9 cellular contexts compared by ENCODE assay signal in the genomic region with DNA sequence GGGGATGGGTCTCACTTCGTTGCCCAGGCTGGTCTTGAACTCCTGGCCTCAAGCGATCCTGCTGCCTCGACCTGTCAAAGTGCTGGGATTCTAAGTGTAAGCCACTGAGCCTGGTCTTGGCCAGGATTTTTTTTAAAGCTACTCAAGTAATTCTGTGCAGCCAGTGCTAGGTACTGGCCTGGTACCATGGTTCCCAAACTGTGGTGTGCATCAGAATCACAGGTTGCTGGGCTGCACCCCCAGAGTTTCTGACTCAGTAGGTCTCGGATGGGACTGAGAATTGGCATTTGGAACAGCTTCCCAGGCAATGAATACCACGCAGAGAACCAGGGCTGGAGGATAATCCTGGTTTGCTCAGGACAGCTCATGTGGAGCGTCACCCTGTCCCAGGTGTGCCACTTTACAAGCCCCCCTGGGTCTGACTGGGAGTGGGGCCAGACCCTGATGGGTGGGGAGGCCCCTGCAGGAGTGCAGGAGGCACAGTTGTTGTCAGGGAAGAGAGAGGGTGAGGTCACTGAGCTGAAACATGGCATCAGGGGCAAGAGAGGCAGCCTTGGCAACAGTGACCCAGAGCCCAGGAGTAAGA. TPM values are rescaled to one million over a fixed set of nuclear protein-coding genes. Genes with fewer than 3 reads are reported as not detected.
A peak's percentile ranks its signal among the peaks of the same experiment; 100 is the strongest.
DNase-seq lines count a peak whose midpoint lies in the region; ATAC-seq and TF ChIP-seq lines count a peak whose summit lies in the region.
"Had no signal": no experiment of that assay in that cellular context is flagged by ENCODE, and none has a peak within 500 bp of the region (broad histone marks: within the 10 kb centered on the region; RNA-seq: fewer than 3 reads in every experiment).

No MANE protein-coding gene starts in this region.

- TF ChIP-seq CTCF in Caco-2 (IDR thresholded peaks at IDR 0.05; ENCODE audit: insufficient read depth in 1 of 2, low read depth in 1 of 2, low read length in 1 of 2, severe bottlenecking in 1 of 2, unreplicated experiment in 1 of 2) (no peak), dorsolateral prefrontal cortex (IDR thresholded peaks at IDR 0.05 in 54 of 56, conservative IDR thresholded peaks at IDR 0.05 in 2 of 56; ENCODE audit: low read depth in 1 of 56, partially characterized antibody in 56 of 56) (peak in 1 of 56 donors; percentile 6)

- H2AK5ac ChIP-seq in trophoblast cell (ENCODE audit: low read length) = no peak overlapping the region

- H2BK5ac ChIP-seq in trophoblast cell (ENCODE audit: low read depth, low read length, poor library complexity) = no peak overlapping the region

- intact Hi-C loops in Caco-2 (cut with micrococcal nuclease; ENCODE audit: unreplicated experiment) (loop anchor here (2.0 kb wide), 2 partner anchors 18 to 42 kb away; no protein-coding TSS in a partner anchor), dorsolateral prefrontal cortex (cut with DNase I) (loop anchor here (2.0 to 10.0 kb wide), 4 partner anchors 14 to 224 kb away; partner anchors contain the start of gene DYNLL2 (in 1 of the 2))

- no peak overlapping the region for H3K18ac ChIP-seq in trophoblast cell (ENCODE audit: low read length)

- WGBS in trophoblast cell (ENCODE audit: extremely low coverage, insufficient coverage, insufficient read length) = no CpG with 5 or more reads among the region's 6 CpGs

- H3K23ac ChIP-seq in trophoblast cell (ENCODE audit: low read length) = no peak overlapping the region

- H3K4me2 ChIP-seq in trophoblast cell (ENCODE audit: low read length) = peak overlapping the region; percentile 66

- no peaks in the 10 kb centered on the region for H3K27me3 Mint-ChIP-seq in Caco-2 (ENCODE audit: insufficient read depth, unreplicated experiment)

- no peak for DNase-seq in Caco-2
- DNase-seq in NCI-H2171 (lab: John Stamatoyannopoulos, UW) = peak; percentile 14
- peak in 1 of 10 donors; percentile 18 for DNase-seq in dorsolateral prefrontal cortex
- DNase-seq in trophoblast cell = no peak
- DNase-seq in activated CD8-positive, alpha-beta memory T cell treated with anti-CD3 and anti-CD28 coated beads for 24 hours = no peak
- DNase-seq in stimulated activated CD4-positive, alpha-beta T cell treated with anti-CD3 and anti-CD28 coated beads, Interleukin-2, amount 100 ng/mL, for 24 hours = no peak
- DNase-seq: stimulated activated CD4-positive, alpha-beta T cell treated with anti-CD3 and anti-CD28 coated beads, Interleukin-1b, Interleukin-23, amount 100 ng/mL, for 48 hours had no signal

- H4K91ac ChIP-seq in trophoblast cell (ENCODE audit: low read depth, low read length) = no peak overlapping the region

- peaks cover 5% of the 10 kb centered on the region for H3K79me1 ChIP-seq in trophoblast cell (ENCODE audit: low read length)

- no peaks in the 10 kb centered on the region for H3K9me3 Mint-ChIP-seq in Caco-2 (ENCODE audit: unreplicated experiment)

- no peak overlapping the region for H2BK12ac ChIP-seq in trophoblast cell (ENCODE audit: low read length)

- peak overlapping the region; percentile 95 for H3K4me3 Mint-ChIP-seq in Caco-2 (ENCODE audit: unreplicated experiment)

- ATAC-seq in HG02938 (IDR thresholded peaks at IDR 0.05; ENCODE audit: unreplicated experiment) (no peak), GM19035 (IDR thresholded peaks at IDR 0.05; ENCODE audit: unreplicated experiment) (no peak)

- H3K4me3 ChIP-seq in Caco-2 (ENCODE audit: low read depth, low read length) (peak overlapping the region; percentile 38), dorsolateral prefrontal cortex (peak overlapping the region in 10 of 59 donors; percentile 52 to 67 (median 63)), trophoblast cell (ENCODE audit: low read depth, low read length) (no peak overlapping the region)

- H3K4me1 Mint-ChIP-seq in Caco-2 (ENCODE audit: low read depth, unreplicated experiment) = peaks cover 29% of the 10 kb centered on the region

- H3K9ac ChIP-seq in trophoblast cell (ENCODE audit: low read length) = no peak overlapping the region

- peak overlapping the region in 46 of 59 donors; percentile 4 to 87 (median 76) for H3K27ac ChIP-seq in dorsolateral prefrontal cortex
- H3K27ac ChIP-seq in trophoblast cell (ENCODE audit: low read depth, low read length) = no peak overlapping the region

- no peak overlapping the region for H2BK120ac ChIP-seq in trophoblast cell (ENCODE audit: insufficient read depth, low read length, poor library complexity)

- H3K27me3 ChIP-seq in Caco-2 (replicated peaks; ENCODE audit: control insufficient read depth, insufficient read depth, low read length) = no peaks in the 10 kb centered on the region
- no peaks in the 10 kb centered on the region for H3K27me3 ChIP-seq in dorsolateral prefrontal cortex
- no peaks in the 10 kb centered on the region for H3K27me3 ChIP-seq in trophoblast cell (ENCODE audit: insufficient read depth, low read length)

- peak overlapping the region; percentile 84 for H3K27ac Mint-ChIP-seq in Caco-2 (ENCODE audit: unreplicated experiment)

- no peak overlapping the region for H2AFZ ChIP-seq in trophoblast cell (ENCODE audit: insufficient read depth, low read length, poor library complexity)

- CTCF ChIA-PET in Caco-2 (lab: Charles Lee) = interaction anchor here (0.6 to 3.1 kb wide), 21 partner anchors 9 to 147 kb away, joined by 3 to 23 read pairs (median 4); partner anchors contain the start of genes MRPS23, SRSF1 and VEZF1

- H3K36me3 Mint-ChIP-seq in Caco-2 (ENCODE audit: insufficient read depth, unreplicated experiment) = peaks cover 26% of the 10 kb centered on the region

- no peaks in the 10 kb centered on the region for H3K36me3 ChIP-seq in Caco-2 (ENCODE audit: control insufficient read depth, insufficient read depth, low read length)
- peaks cover 0 to 2% of the 10 kb centered on the region in 2 experiments for H3K36me3 ChIP-seq in trophoblast cell (ENCODE audit: control insufficient read depth in 1 of 2, insufficient read depth in 2 of 2, low read length in 2 of 2)

- BruUV-seq in Caco-2 (replicated peaks; lab: Mats Ljungman, UMichigan) = TSS peak; percentile 11

- POLR2A ChIA-PET in Caco-2 (lab: Charles Lee) = interaction anchor here (0.6 to 2.5 kb wide), 11 partner anchors 9 to 147 kb away, joined by 3 to 11 read pairs (median 6); partner anchors contain the start of genes CUEDC1, MRPS23, SRSF1 and VEZF1

- H3K4ac ChIP-seq in trophoblast cell (ENCODE audit: low read depth, low read length) = no peak overlapping the region

- no peak overlapping the region for H4K8ac ChIP-seq in trophoblast cell (ENCODE audit: low read depth, low read length)

- no peak overlapping the region for H3K14ac ChIP-seq in trophoblast cell (ENCODE audit: low read length)

- no peak overlapping the region for H4K12ac ChIP-seq in trophoblast cell (ENCODE audit: low read depth, low read length)

- no peaks in the 10 kb centered on the region for H3K9me3 ChIP-seq in Caco-2
- peaks cover 1% of the 10 kb centered on the region for H3K9me3 ChIP-seq in trophoblast cell (ENCODE audit: insufficient read depth, low read depth, low read length)

- H3K79me2 ChIP-seq in trophoblast cell (ENCODE audit: control insufficient read depth, insufficient read depth, low read length, poor library complexity) = no peaks in the 10 kb centered on the region

- H3K4me1 ChIP-seq in Caco-2 (peaks cover 26% of the 10 kb centered on the region), trophoblast cell (ENCODE audit: control insufficient read depth in 1 of 2, insufficient read depth in 2 of 2, low read length in 2 of 2) (peaks cover 17 to 23% of the 10 kb centered on the region in 2 experiments)

RNA-seq across cellular contexts. Expression of gene MRPS23, which starts 10.7 kb away (rescaled TPM):
- total RNA-seq in Caco-2 (2022) (72.9 and 75.1 TPM in 2 replicates), dorsolateral prefrontal cortex (10 to 100 TPM; 32.8 to 72.7 (median 51.3) TPM)
- 14.8 and 17.1 TPM in 2 replicates for polyA plus RNA-seq in trophoblast cell (2013)
